Comparison of ENCODE assay signal across 1 cellular context in the genomic region with DNA sequence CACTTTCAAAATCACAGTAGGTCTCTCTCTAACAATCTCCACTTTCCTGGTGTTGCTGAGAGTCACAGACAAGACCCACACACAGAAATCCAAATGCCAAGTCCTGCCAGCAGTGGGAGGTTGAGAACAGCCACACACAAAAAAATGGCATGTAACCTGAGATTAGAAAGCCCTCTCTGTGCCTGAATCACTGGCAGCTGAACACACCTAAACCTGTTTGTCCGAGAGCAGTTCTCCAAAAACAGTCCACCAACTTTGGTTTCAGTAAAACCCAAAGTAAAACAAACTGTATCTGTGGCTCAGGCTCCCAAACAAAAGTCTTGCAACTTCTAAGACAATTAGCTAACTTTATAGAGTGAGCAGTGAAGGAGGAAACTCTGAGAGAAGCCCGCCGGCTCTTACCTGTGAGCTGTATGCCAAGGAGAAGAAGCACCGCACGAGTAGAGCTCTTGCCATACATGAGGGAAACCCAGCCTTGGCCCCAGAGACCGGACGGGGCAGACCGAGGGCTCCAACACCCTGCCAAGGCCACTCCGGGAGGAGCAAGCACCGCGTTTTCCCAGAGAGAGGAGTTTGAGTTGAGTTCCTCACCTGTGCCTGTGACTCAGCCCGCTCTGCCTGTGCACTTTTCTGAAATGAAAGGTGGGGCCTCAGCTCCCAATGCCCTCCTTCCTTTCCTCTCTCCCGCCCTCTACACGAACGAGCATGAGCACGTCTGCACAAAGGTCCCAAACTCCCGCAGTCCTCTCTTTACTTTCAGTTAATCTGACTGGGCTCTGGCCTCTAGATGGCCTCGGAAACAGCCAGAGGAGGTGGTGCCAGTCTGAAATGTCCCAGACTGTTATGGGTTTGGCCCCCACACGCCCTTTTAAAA.
TF ChIP-seq lines count a peak whose summit lies in the region.

A gene (minus strand): TSS at position 604 of the 874 bp plus-strand sequence. CDS start 144 bp downstream, at position 460.

TF ChIP-seq in HepG2, 621 proteins besides CTCF, POLR2A, EP300 and RAD21 (continued from another document and continues in another):
- TF ChIP-seq MAZ (IDR thresholded peaks at IDR 0.05; ENCODE audit: borderline replicate concordance, low read depth, low read length), result no peak
- TF ChIP-seq MAZ (CRISPR knock-in tag; IDR thresholded peaks at IDR 0.05; ENCODE audit: low read depth), result peak; percentile 62; the same call in 1 of the 2 replicates
- TF ChIP-seq, protein P1, sequence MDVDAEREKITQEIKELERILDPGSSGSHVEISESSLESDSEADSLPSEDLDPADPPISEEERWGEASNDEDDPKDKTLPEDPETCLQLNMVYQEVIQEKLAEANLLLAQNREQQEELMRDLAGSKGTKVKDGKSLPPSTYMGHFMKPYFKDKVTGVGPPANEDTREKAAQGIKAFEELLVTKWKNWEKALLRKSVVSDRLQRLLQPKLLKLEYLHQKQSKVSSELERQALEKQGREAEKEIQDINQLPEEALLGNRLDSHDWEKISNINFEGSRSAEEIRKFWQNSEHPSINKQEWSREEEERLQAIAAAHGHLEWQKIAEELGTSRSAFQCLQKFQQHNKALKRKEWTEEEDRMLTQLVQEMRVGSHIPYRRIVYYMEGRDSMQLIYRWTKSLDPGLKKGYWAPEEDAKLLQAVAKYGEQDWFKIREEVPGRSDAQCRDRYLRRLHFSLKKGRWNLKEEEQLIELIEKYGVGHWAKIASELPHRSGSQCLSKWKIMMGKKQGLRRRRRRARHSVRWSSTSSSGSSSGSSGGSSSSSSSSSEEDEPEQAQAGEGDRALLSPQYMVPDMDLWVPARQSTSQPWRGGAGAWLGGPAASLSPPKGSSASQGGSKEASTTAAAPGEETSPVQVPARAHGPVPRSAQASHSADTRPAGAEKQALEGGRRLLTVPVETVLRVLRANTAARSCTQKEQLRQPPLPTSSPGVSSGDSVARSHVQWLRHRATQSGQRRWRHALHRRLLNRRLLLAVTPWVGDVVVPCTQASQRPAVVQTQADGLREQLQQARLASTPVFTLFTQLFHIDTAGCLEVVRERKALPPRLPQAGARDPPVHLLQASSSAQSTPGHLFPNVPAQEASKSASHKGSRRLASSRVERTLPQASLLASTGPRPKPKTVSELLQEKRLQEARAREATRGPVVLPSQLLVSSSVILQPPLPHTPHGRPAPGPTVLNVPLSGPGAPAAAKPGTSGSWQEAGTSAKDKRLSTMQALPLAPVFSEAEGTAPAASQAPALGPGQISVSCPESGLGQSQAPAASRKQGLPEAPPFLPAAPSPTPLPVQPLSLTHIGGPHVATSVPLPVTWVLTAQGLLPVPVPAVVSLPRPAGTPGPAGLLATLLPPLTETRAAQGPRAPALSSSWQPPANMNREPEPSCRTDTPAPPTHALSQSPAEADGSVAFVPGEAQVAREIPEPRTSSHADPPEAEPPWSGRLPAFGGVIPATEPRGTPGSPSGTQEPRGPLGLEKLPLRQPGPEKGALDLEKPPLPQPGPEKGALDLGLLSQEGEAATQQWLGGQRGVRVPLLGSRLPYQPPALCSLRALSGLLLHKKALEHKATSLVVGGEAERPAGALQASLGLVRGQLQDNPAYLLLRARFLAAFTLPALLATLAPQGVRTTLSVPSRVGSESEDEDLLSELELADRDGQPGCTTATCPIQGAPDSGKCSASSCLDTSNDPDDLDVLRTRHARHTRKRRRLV (CRISPR knock-in tag; IDR thresholded peaks at IDR 0.05), result no peak
- TF ChIP-seq NFIB (CRISPR knock-in tag; IDR thresholded peaks at IDR 0.05; ENCODE audit: borderline replicate concordance), result no peak
- TF ChIP-seq ELF1 (CRISPR knock-in tag; IDR thresholded peaks at IDR 0.05), result no peak
- peak; percentile 40; the same call in 1 of the 2 replicates for TF ChIP-seq ZMYM3 (CRISPR knock-in tag; IDR thresholded peaks at IDR 0.05)
- TF ChIP-seq DNMT3B (CRISPR knock-in tag; conservative IDR thresholded peaks at IDR 0.05), result no peak
- TF ChIP-seq RFXANK (CRISPR knock-in tag; IDR thresholded peaks at IDR 0.05), result no peak
- peak; percentile 47; the same call in 1 of the 3 replicates for TF ChIP-seq MXI1 (IDR thresholded peaks at IDR 0.05; ENCODE audit: borderline replicate concordance, low read depth, low read length)
- no peak for TF ChIP-seq HOXA5 (CRISPR knock-in tag; IDR thresholded peaks at IDR 0.05)
- TF ChIP-seq SMAD1 (CRISPR knock-in tag; IDR thresholded peaks at IDR 0.05; ENCODE audit: borderline replicate concordance, low read depth), result peak; percentile 57; the same call in 1 of the 2 replicates
- 0 out of 2 replicates have a peak, but pooled peaks have one; percentile 29 for TF ChIP-seq SP5 (CRISPR knock-in tag; IDR thresholded peaks at IDR 0.05; ENCODE audit: borderline replicate concordance, low read depth)
- TF ChIP-seq, protein P2, sequence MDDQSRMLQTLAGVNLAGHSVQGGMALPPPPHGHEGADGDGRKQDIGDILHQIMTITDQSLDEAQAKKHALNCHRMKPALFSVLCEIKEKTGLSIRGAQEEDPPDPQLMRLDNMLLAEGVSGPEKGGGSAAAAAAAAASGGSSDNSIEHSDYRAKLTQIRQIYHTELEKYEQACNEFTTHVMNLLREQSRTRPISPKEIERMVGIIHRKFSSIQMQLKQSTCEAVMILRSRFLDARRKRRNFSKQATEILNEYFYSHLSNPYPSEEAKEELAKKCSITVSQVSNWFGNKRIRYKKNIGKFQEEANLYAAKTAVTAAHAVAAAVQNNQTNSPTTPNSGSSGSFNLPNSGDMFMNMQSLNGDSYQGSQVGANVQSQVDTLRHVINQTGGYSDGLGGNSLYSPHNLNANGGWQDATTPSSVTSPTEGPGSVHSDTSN (CRISPR knock-in tag; IDR thresholded peaks at IDR 0.05; ENCODE audit: borderline replicate concordance), result no peak
- no peak for TF ChIP-seq ZNF274 (CRISPR knock-in tag; IDR thresholded peaks at IDR 0.05)
- TF ChIP-seq POLR2AphosphoS5 (IDR thresholded peaks at IDR 0.05; ENCODE audit: low read depth, low read length), result peak; percentile 57
- TF ChIP-seq DR1 (CRISPR knock-in tag; IDR thresholded peaks at IDR 0.05), result 0 out of 2 replicates have a peak, but pooled peaks have one; percentile 14
- no peak for TF ChIP-seq ZC3H13 (CRISPR knock-in tag; IDR thresholded peaks at IDR 0.05)
- peak; percentile 81; the same call in 1 of the 2 replicates for TF ChIP-seq ZNF292 (CRISPR knock-in tag; IDR thresholded peaks at IDR 0.05; ENCODE audit: borderline replicate concordance, low read depth)
- TF ChIP-seq POLR2AphosphoS2 (IDR thresholded peaks at IDR 0.05; ENCODE audit: low read depth, low read length), result no peak
- TF ChIP-seq, protein P3, sequence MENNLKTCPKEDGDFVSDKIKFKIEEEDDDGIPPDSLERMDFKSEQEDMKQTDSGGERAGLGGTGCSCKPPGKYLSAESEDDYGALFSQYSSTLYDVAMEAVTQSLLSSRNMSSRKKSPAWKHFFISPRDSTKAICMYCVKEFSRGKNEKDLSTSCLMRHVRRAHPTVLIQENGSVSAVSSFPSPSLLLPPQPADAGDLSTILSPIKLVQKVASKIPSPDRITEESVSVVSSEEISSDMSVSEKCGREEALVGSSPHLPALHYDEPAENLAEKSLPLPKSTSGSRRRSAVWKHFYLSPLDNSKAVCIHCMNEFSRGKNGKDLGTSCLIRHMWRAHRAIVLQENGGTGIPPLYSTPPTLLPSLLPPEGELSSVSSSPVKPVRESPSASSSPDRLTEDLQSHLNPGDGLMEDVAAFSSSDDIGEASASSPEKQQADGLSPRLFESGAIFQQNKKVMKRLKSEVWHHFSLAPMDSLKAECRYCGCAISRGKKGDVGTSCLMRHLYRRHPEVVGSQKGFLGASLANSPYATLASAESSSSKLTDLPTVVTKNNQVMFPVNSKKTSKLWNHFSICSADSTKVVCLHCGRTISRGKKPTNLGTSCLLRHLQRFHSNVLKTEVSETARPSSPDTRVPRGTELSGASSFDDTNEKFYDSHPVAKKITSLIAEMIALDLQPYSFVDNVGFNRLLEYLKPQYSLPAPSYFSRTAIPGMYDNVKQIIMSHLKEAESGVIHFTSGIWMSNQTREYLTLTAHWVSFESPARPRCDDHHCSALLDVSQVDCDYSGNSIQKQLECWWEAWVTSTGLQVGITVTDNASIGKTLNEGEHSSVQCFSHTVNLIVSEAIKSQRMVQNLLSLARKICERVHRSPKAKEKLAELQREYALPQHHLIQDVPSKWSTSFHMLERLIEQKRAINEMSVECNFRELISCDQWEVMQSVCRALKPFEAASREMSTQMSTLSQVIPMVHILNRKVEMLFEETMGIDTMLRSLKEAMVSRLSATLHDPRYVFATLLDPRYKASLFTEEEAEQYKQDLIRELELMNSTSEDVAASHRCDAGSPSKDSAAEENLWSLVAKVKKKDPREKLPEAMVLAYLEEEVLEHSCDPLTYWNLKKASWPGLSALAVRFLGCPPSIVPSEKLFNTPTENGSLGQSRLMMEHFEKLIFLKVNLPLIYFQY (CRISPR knock-in tag; IDR thresholded peaks at IDR 0.05; ENCODE audit: borderline replicate concordance), result no peak
- TF ChIP-seq ZNF570 (CRISPR knock-in tag; IDR thresholded peaks at IDR 0.05; ENCODE audit: borderline replicate concordance), result no peak
- TF ChIP-seq, protein P4, sequence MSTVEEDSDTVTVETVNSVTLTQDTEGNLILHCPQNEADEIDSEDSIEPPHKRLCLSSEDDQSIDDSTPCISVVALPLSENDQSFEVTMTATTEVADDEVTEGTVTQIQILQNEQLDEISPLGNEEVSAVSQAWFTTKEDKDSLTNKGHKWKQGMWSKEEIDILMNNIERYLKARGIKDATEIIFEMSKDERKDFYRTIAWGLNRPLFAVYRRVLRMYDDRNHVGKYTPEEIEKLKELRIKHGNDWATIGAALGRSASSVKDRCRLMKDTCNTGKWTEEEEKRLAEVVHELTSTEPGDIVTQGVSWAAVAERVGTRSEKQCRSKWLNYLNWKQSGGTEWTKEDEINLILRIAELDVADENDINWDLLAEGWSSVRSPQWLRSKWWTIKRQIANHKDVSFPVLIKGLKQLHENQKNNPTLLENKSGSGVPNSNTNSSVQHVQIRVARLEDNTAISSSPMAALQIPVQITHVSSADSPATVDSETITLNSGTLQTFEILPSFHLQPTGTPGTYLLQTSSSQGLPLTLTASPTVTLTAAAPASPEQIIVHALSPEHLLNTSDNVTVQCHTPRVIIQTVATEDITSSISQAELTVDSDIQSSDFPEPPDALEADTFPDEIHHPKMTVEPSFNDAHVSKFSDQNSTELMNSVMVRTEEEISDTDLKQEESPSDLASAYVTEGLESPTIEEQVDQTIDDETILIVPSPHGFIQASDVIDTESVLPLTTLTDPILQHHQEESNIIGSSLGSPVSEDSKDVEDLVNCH (CRISPR knock-in tag; IDR thresholded peaks at IDR 0.05), result no peak
- no peak for TF ChIP-seq NFE2L1 (CRISPR knock-in tag; IDR thresholded peaks at IDR 0.05; ENCODE audit: borderline replicate concordance)
- no peak for TF ChIP-seq ZNF101 (CRISPR knock-in tag; IDR thresholded peaks at IDR 0.05; ENCODE audit: borderline replicate concordance, low read depth)
- no peak for TF ChIP-seq CHD4 (IDR thresholded peaks at IDR 0.05; ENCODE audit: borderline replicate concordance, low read length)
- TF ChIP-seq ZNF432 (CRISPR knock-in tag; IDR thresholded peaks at IDR 0.05; ENCODE audit: borderline replicate concordance), result no peak
- TF ChIP-seq HOXA3 (CRISPR knock-in tag; IDR thresholded peaks at IDR 0.05), result peak; percentile 18
- 0 out of 2 replicates have a peak, but pooled peaks have one; percentile 30 for TF ChIP-seq ZNF7 (CRISPR knock-in tag; IDR thresholded peaks at IDR 0.05)
- TF ChIP-seq, protein P5, sequence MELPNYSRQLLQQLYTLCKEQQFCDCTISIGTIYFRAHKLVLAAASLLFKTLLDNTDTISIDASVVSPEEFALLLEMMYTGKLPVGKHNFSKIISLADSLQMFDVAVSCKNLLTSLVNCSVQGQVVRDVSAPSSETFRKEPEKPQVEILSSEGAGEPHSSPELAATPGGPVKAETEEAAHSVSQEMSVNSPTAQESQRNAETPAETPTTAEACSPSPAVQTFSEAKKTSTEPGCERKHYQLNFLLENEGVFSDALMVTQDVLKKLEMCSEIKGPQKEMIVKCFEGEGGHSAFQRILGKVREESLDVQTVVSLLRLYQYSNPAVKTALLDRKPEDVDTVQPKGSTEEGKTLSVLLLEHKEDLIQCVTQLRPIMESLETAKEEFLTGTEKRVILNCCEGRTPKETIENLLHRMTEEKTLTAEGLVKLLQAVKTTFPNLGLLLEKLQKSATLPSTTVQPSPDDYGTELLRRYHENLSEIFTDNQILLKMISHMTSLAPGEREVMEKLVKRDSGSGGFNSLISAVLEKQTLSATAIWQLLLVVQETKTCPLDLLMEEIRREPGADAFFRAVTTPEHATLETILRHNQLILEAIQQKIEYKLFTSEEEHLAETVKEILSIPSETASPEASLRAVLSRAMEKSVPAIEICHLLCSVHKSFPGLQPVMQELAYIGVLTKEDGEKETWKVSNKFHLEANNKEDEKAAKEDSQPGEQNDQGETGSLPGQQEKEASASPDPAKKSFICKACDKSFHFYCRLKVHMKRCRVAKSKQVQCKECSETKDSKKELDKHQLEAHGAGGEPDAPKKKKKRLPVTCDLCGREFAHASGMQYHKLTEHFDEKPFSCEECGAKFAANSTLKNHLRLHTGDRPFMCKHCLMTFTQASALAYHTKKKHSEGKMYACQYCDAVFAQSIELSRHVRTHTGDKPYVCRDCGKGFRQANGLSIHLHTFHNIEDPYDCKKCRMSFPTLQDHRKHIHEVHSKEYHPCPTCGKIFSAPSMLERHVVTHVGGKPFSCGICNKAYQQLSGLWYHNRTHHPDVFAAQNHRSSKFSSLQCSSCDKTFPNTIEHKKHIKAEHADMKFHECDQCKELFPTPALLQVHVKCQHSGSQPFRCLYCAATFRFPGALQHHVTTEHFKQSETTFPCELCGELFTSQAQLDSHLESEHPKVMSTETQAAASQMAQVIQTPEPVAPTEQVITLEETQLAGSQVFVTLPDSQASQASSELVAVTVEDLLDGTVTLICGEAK (IDR thresholded peaks at IDR 0.05), result no peak
- TF ChIP-seq, protein P5 (CRISPR knock-in tag; IDR thresholded peaks at IDR 0.05), result no peak
- no peak for TF ChIP-seq ZNF761 (CRISPR knock-in tag; conservative IDR thresholded peaks at IDR 0.05)
